Comparison of ENCODE assay signal across 34 cellular contexts in the genomic region with DNA sequence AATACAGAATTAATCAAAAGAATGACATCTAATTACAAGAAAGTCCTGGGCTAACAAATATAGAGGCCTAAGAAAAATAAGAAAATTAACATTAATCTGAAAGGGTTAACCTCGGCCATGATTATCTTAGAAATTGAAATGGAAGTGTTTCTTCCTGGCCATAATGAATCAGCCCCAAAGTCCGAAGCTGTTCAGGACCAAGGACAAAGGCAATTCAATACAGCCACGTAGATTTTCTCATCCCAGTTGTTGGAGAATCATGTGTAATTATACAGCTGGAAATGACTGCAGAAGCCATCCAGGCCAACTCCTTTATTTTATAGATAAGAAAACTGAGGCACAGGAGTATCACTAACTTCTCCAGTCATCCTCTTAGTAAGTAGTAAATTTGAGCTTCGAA. TPM values are rescaled to one million over a fixed set of nuclear protein-coding genes. Genes with fewer than 3 reads are reported as not detected.
DNase-seq lines count a peak whose midpoint lies in the region; ATAC-seq, FAIRE-seq and TF ChIP-seq lines count a peak whose summit lies in the region.
"Had no signal": no experiment of that assay in that cellular context is flagged by ENCODE, and none has a peak within 500 bp of the region (broad histone marks: within the 10 kb centered on the region; RNA-seq: fewer than 3 reads in every experiment).

No MANE protein-coding gene starts in this region.

- H3K4me1 ChIP-seq in cardiac muscle cell (ENCODE audit: low read depth) (peaks cover 5% of the 10 kb centered on the region), right atrium auricular region (no peaks in the 10 kb centered on the region), astrocyte (ENCODE audit: insufficient read depth, low read length) (no peaks in the 10 kb centered on the region)
- no peaks in the 10 kb centered on the region for H3K4me1 ChIP-seq in CD4-positive, alpha-beta memory T cell (ENCODE audit: insufficient read depth, low read length)
- H3K4me1 ChIP-seq: gastroesophageal sphincter, HAP-1, SJSA1, testis had no signal

- H3K36me3 Mint-ChIP-seq in astrocyte (ENCODE audit: low read depth, unreplicated experiment), result no peaks in the 10 kb centered on the region
- H3K36me3 Mint-ChIP-seq in CD4-positive, alpha-beta memory T cell, result no peaks in the 10 kb centered on the region
- no peaks in the 10 kb centered on the region for H3K36me3 Mint-ChIP-seq in activated T-helper 17 cell treated with anti-CD3 and anti-CD28 coated beads, Interleukin-2, amount 50 U/mL, for 72 hours (ENCODE audit: low read depth)
- H3K36me3 Mint-ChIP-seq: activated naive CD4-positive, alpha-beta T cell treated with anti-CD3 and anti-CD28 coated beads, Interleukin-2, amount 50 U/mL, for 72 hours; CD8-positive, alpha-beta memory T cell; T-cell had no signal

- H3K4me1 Mint-ChIP-seq in astrocyte (ENCODE audit: low read depth, unreplicated experiment), result no peaks in the 10 kb centered on the region
- no peaks in the 10 kb centered on the region for H3K4me1 Mint-ChIP-seq in CD4-positive, alpha-beta memory T cell
- no peaks in the 10 kb centered on the region for H3K4me1 Mint-ChIP-seq in activated T-helper 17 cell treated with anti-CD3 and anti-CD28 coated beads, Interleukin-2, amount 50 U/mL, for 72 hours
- H3K4me1 Mint-ChIP-seq: B cell; CD8-positive, alpha-beta memory T cell; neural crest cell; T-cell had no signal

- H3K79me2 ChIP-seq in astrocyte (ENCODE audit: insufficient read depth, low read length), result no peaks in the 10 kb centered on the region
- H3K79me2 ChIP-seq: hepatocyte had no signal

- ATAC-seq in activated T-helper 17 cell treated with anti-CD3 and anti-CD28 coated beads, Interleukin-2, amount 50 U/mL, for 72 hours (replicated peaks), result no peak
- ATAC-seq: activated naive CD4-positive, alpha-beta T cell treated with anti-CD3 and anti-CD28 coated beads, Interleukin-2, amount 50 U/mL, for 72 hours; esophagus mucosa; gastroesophageal sphincter; left lobe of liver; stimulated activated naive CD8-positive, alpha-beta T cell treated with anti-CD3 and anti-CD28 coated beads, Interleukin-15, Interleukin-2, amounts not matched to agents 100 U/mL and 50 U/mL, for 24 hours; T-cell had no signal

- H3K36me3 ChIP-seq in cardiac muscle cell (no peaks in the 10 kb centered on the region), right atrium auricular region (no peaks in the 10 kb centered on the region), astrocyte (ENCODE audit: insufficient read depth, low read length) (no peaks in the 10 kb centered on the region)
- H3K36me3 ChIP-seq in CD4-positive, alpha-beta memory T cell (ENCODE audit: insufficient read depth, low read length), result no peaks in the 10 kb centered on the region
- H3K36me3 ChIP-seq: gastroesophageal sphincter, HAP-1, ovary, SJSA1, WERI-Rb-1 had no signal

- no peak for FAIRE-seq in astrocyte (lab: Jason Lieb, UNC)
- FAIRE-seq: A204.1 had no signal

- H2AFZ ChIP-seq in astrocyte (ENCODE audit: low read depth, low read length), result no peak overlapping the region
- H2AFZ ChIP-seq: hepatocyte had no signal

- H3K4me3 Mint-ChIP-seq in astrocyte (ENCODE audit: unreplicated experiment), result no peak overlapping the region
- H3K4me3 Mint-ChIP-seq in CD4-positive, alpha-beta memory T cell, result no peak overlapping the region
- H3K4me3 Mint-ChIP-seq in activated T-helper 17 cell treated with anti-CD3 and anti-CD28 coated beads, Interleukin-2, amount 50 U/mL, for 72 hours, result no peak overlapping the region
- H3K4me3 Mint-ChIP-seq: B cell; CD8-positive, alpha-beta memory T cell; endodermal cell; neural crest cell; T-cell had no signal

- no peaks in the 10 kb centered on the region for H3K27me3 Mint-ChIP-seq in astrocyte (ENCODE audit: low read depth, unreplicated experiment)
- H3K27me3 Mint-ChIP-seq in CD4-positive, alpha-beta memory T cell, result no peaks in the 10 kb centered on the region
- H3K27me3 Mint-ChIP-seq in activated T-helper 17 cell treated with anti-CD3 and anti-CD28 coated beads, Interleukin-2, amount 50 U/mL, for 72 hours, result no peaks in the 10 kb centered on the region
- H3K27me3 Mint-ChIP-seq: B cell had no signal

- H4K20me1 ChIP-seq in astrocyte (ENCODE audit: insufficient read depth, low read length), result no peaks in the 10 kb centered on the region

- CTCF ChIA-PET in CD4-positive, alpha-beta memory T cell (lab: Charles Lee; ENCODE audit: partially characterized antibody), result no interaction called here

- no peak overlapping the region for H3K4me2 ChIP-seq in astrocyte (ENCODE audit: low read length)
- H3K4me2 ChIP-seq: hepatocyte had no signal

- H3K4me3 ChIP-seq in cardiac muscle cell (no peak overlapping the region), right atrium auricular region (no peak overlapping the region), astrocyte (ENCODE audit: insufficient read depth, low read depth, low read length) (no peak overlapping the region)
- no peak overlapping the region for H3K4me3 ChIP-seq in CD4-positive, alpha-beta memory T cell (ENCODE audit: low read length in 2 of 2)
- H3K4me3 ChIP-seq: gastroesophageal sphincter, HAP-1, hepatocyte, ovary, SJSA1, testis had no signal

- intact Hi-C loops in CD4-positive, alpha-beta memory T cell (cut with micrococcal nuclease), result no loop called here
- intact Hi-C loops in head of caudate nucleus (cut with DNase I), result no loop called here

- H3K9me3 ChIP-seq in cardiac muscle cell (ENCODE audit: low read depth) (no peaks in the 10 kb centered on the region), right atrium auricular region (no peaks in the 10 kb centered on the region), astrocyte (ENCODE audit: insufficient read depth, low read depth, low read length) (no peaks in the 10 kb centered on the region)
- H3K9me3 ChIP-seq in CD4-positive, alpha-beta memory T cell (ENCODE audit: control insufficient read depth in 1 of 2, low read length in 2 of 2), result no peaks in the 10 kb centered on the region
- H3K9me3 ChIP-seq: gastroesophageal sphincter, HAP-1, ovary, SJSA1, testis had no signal

- POLR2A ChIA-PET in CD4-positive, alpha-beta memory T cell (lab: Charles Lee; ENCODE audit: partially characterized antibody), result no interaction called here

- H3K27me3 ChIP-seq in cardiac muscle cell, result no peaks in the 10 kb centered on the region
- no peaks in the 10 kb centered on the region for H3K27me3 ChIP-seq in right atrium auricular region
- H3K27me3 ChIP-seq in astrocyte (ENCODE audit: insufficient read depth, low read length), result no peaks in the 10 kb centered on the region
- no peaks in the 10 kb centered on the region for H3K27me3 ChIP-seq in CD4-positive, alpha-beta memory T cell (ENCODE audit: insufficient read depth, low read length)
- H3K27me3 ChIP-seq: gastroesophageal sphincter, hepatocyte, ovary, SJSA1, testis had no signal

- H3K27ac Mint-ChIP-seq in astrocyte (ENCODE audit: unreplicated experiment), result no peak overlapping the region
- H3K27ac Mint-ChIP-seq in CD4-positive, alpha-beta memory T cell, result no peak overlapping the region
- no peak overlapping the region for H3K27ac Mint-ChIP-seq in activated T-helper 17 cell treated with anti-CD3 and anti-CD28 coated beads, Interleukin-2, amount 50 U/mL, for 72 hours
- H3K27ac Mint-ChIP-seq: activated naive CD4-positive, alpha-beta T cell treated with anti-CD3 and anti-CD28 coated beads, Interleukin-2, amount 50 U/mL, for 72 hours; B cell; CD8-positive, alpha-beta memory T cell; endodermal cell; T-cell had no signal

- TF ChIP-seq CTCF in cardiac muscle cell (IDR thresholded peaks at IDR 0.05; ENCODE audit: low read depth, low read length) (no peak), right atrium auricular region (IDR thresholded peaks at IDR 0.05) (no peak), astrocyte (IDR thresholded peaks at IDR 0.05; ENCODE audit: insufficient read depth, low read depth, low read length) (no peak)

- peak; percentile 25 to 36 for DNase-seq in cardiac muscle cell (ENCODE audit: low read depth in 1 of 2, low spot score in 1 of 2)
- DNase-seq in right atrium auricular region (ENCODE audit: low spot score), result no peak
- DNase-seq in astrocyte (ENCODE audit: low read depth), result peak; percentile 2
- DNase-seq in fibroblast of peridontal ligament (ENCODE audit: extremely low read depth), result peak; percentile 13
- no peak for DNase-seq in CD4-positive, alpha-beta memory T cell
- no peak for DNase-seq in head of caudate nucleus
- no peak for DNase-seq in NCI-H82 (lab: John Stamatoyannopoulos, UW)
- DNase-seq: activated CD4-positive, alpha-beta T cell treated with anti-CD3 and anti-CD28 coated beads for 48 hours; activated effector memory CD4-positive, alpha-beta T cell treated with Interleukin-2 at 50 U/mL for 16 hours; CD8-positive, alpha-beta memory T cell; cortex of kidney; endodermal cell; mesendoderm; NCI-H1048; NCI-H1694 treated with DMSO at 0.1 percent for 48 hours; NCI-H446 treated with DMSO at 0.1 percent for 48 hours; ovary; RPMI8226; stimulated activated CD4-positive, alpha-beta T cell treated with anti-CD3 and anti-CD28 coated beads, Interleukin-2, amount 100 ng/mL, for 24 hours; stimulated activated naive CD8-positive, alpha-beta T cell treated with anti-CD3 and anti-CD28 coated beads, Interleukin-15, Interleukin-2, amounts not matched to agents 100 U/mL and 50 U/mL, for 24 hours; T-cell; testis; WERI-Rb-1 had no signal

- H3K27ac ChIP-seq in cardiac muscle cell (no peak overlapping the region), right atrium auricular region (no peak overlapping the region), astrocyte (ENCODE audit: low read depth, low read length) (no peak overlapping the region)
- no peak overlapping the region for H3K27ac ChIP-seq in CD4-positive, alpha-beta memory T cell (ENCODE audit: low read depth, low read length)
- H3K27ac ChIP-seq: gastroesophageal sphincter, hepatocyte, ovary, SJSA1, testis, WERI-Rb-1 had no signal

- no peak overlapping the region for H3K9ac ChIP-seq in astrocyte (ENCODE audit: low read length)

- H3K9me3 Mint-ChIP-seq in astrocyte (ENCODE audit: unreplicated experiment), result peaks cover 2% of the 10 kb centered on the region
- H3K9me3 Mint-ChIP-seq in CD4-positive, alpha-beta memory T cell, result peaks cover 0 to 3% (median 0%) of the 10 kb centered on the region in 8 donors
- H3K9me3 Mint-ChIP-seq in activated T-helper 17 cell treated with anti-CD3 and anti-CD28 coated beads, Interleukin-2, amount 50 U/mL, for 72 hours, result no peaks in the 10 kb centered on the region
- H3K9me3 Mint-ChIP-seq: activated naive CD4-positive, alpha-beta T cell treated with anti-CD3 and anti-CD28 coated beads, Interleukin-2, amount 50 U/mL, for 72 hours; endodermal cell; T-cell had no signal

RNA-seq across cellular contexts. Expression of gene GBE1, which starts 38.0 kb away (rescaled TPM):
- 27.2 and 44.0 TPM in 2 replicates for total RNA-seq in cardiac muscle cell
- polyA plus RNA-seq in cardiac muscle cell, result 62.1 and 71.2 TPM in 2 replicates
- 10 to 100 TPM; 52.5 to 72.6 TPM for total RNA-seq in right atrium auricular region
- 58.6 and 60.3 TPM in 2 replicates for total RNA-seq in astrocyte
- total RNA-seq in CD4-positive, alpha-beta memory T cell, result 1 to 10 TPM; 9.3 to 9.6 TPM
- 10 to 100 TPM; 12.3 to 16.6 TPM for polyA plus RNA-seq in CD4-positive, alpha-beta memory T cell
- total RNA-seq in activated T-helper 17 cell treated with anti-CD3 and anti-CD28 coated beads, Interleukin-2, amount 50 U/mL, for 72 hours, result 100 to 1,000 TPM in 1 of 2 donors, 10 to 100 TPM in 1; 64.4 to 251 TPM

Comparison
In these comparisons a context has a peak if more than half of its experiments do, and no peak if none do; other contexts are left out.
1. DNase-seq: peak in cardiac muscle cell (2 of 2), astrocyte (single experiment) and fibroblast of peridontal ligament (single experiment); none in right atrium auricular region (single experiment), CD4-positive, alpha-beta memory T cell (0 of 5), head of caudate nucleus (0 of 42) and NCI-H82 (single experiment).